Comparison of ENCODE assay signal across 20 cellular contexts in genomic region chr2:65613968-65614555, GRCh38.
"Had no signal": no experiment of that assay in that cellular context is flagged by ENCODE, and none has a peak within 500 bp of the region (broad histone marks: within the 10 kb centered on the region; RNA-seq: fewer than 3 reads in every experiment).

No MANE protein-coding gene starts in this region.

- H3K4me1 ChIP-seq: testis, uterus had no signal

- H3K36me3 ChIP-seq: left ventricle myocardium inferior, uterus had no signal

- H3K27me3 Mint-ChIP-seq: activated CD4-positive, alpha-beta T cell treated with anti-CD3 and anti-CD28 coated beads for 36 hours; activated naive CD8-positive, alpha-beta T cell treated with anti-CD3 and anti-CD28 coated beads for 36 hours had no signal

- ATAC-seq: activated CD4-positive, alpha-beta T cell treated with anti-CD3 and anti-CD28 coated beads for 36 hours; natural killer cell had no signal

- H3K4me1 Mint-ChIP-seq: activated CD4-positive, alpha-beta T cell treated with anti-CD3 and anti-CD28 coated beads for 36 hours; activated naive CD8-positive, alpha-beta T cell treated with anti-CD3 and anti-CD28 coated beads for 36 hours; central memory CD8-positive, alpha-beta T cell; natural killer cell had no signal

- H3K36me3 Mint-ChIP-seq: activated naive CD8-positive, alpha-beta T cell treated with anti-CD3 and anti-CD28 coated beads for 36 hours; natural killer cell had no signal

- H3K27ac ChIP-seq: left ventricle myocardium inferior, testis, uterus had no signal

- H3K27me3 ChIP-seq: hepatocyte, testis, uterus had no signal

- H3K4me3 ChIP-seq: hepatocyte, left ventricle myocardium inferior, testis, uterus had no signal

- H3K9me3 ChIP-seq: left ventricle myocardium inferior, testis, uterus had no signal

- H3K27ac Mint-ChIP-seq: activated CD4-positive, alpha-beta T cell treated with anti-CD3 and anti-CD28 coated beads for 36 hours; activated naive CD8-positive, alpha-beta T cell treated with anti-CD3 and anti-CD28 coated beads for 36 hours; natural killer cell had no signal

- DNase-seq: activated CD4-positive, alpha-beta T cell treated with anti-CD3 and anti-CD28 coated beads for 36 hours; activated CD4-positive, alpha-beta T cell treated with anti-CD3 and anti-CD28 coated beads, Interleukin-2, amount 50 U/mL, for 48 hours; activated naive CD4-positive, alpha-beta T cell treated with Interleukin-2 at 50 U/mL for 16 hours; activated naive CD8-positive, alpha-beta T cell treated with anti-CD3 and anti-CD28 coated beads for 36 hours; activated T-cell treated with anti-CD3 and anti-CD28 coated beads, Interleukin-2, amount 50 U/mL, for 48 hours; effector memory CD4-positive, alpha-beta T cell; glutamatergic neuron; left ventricle myocardium inferior; midbrain; natural killer cell; stimulated activated CD4-positive, alpha-beta T cell treated with anti-CD3 and anti-CD28 coated beads, Interleukin-2, amount 100 ng/mL, for 48 hours; stimulated activated CD8-positive, alpha-beta memory T cell treated with anti-CD3 and anti-CD28 coated beads, Interleukin-4, amount 100 ng/mL, for 48 hours; stimulated activated naive CD4-positive, alpha-beta T cell; testis; trophoblast cell; uterus had no signal

- H3K9me3 Mint-ChIP-seq: activated naive CD8-positive, alpha-beta T cell treated with anti-CD3 and anti-CD28 coated beads for 36 hours; central memory CD8-positive, alpha-beta T cell; natural killer cell had no signal

- FAIRE-seq: astrocyte, colon had no signal

- H3K4me3 Mint-ChIP-seq: activated CD4-positive, alpha-beta T cell treated with anti-CD3 and anti-CD28 coated beads for 36 hours; activated naive CD8-positive, alpha-beta T cell treated with anti-CD3 and anti-CD28 coated beads for 36 hours; central memory CD8-positive, alpha-beta T cell; natural killer cell had no signal
